37 cellular contexts compared by ENCODE assay signal in the genomic region with DNA sequence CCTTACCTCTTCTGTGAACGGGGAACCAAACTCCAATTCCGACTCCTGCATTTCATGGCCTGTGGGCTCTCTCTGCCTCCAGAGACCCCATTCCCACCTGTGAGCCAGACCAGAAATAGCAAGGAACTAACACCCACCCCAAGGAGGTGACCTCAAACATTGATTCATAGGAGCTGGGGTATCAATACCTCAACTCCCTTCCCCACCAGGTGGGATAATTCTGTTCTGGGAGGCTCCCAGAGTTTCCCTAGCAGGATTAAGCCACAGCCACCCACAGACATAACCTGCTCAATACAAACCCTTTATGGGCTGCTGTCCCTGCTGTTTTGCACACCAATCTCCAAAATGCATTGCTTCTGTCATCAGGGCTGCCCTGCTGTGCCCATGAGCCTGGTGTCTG. TPM values are rescaled to one million over a fixed set of nuclear protein-coding genes. Genes with fewer than 3 reads are reported as not detected.
"Had no signal": no experiment of that assay in that cellular context is flagged by ENCODE, and none has a peak within 500 bp of the region (broad histone marks: within the 10 kb centered on the region; RNA-seq: fewer than 3 reads in every experiment).

No MANE protein-coding gene starts in this region.

- DNase-seq: Karpas-422, Kasumi-1, MG63, MM.1S, MV-4-11, NCI-H1048, NCI-H1092, NCI-H1092 treated with DMSO at 0.1 percent for 48 hours, NCI-H1105, NCI-H1105 treated with DMSO at 0.1 percent for 48 hours, NCI-H1417, NCI-H1417 treated with DMSO at 0.1 percent for 48 hours, NCI-H1436, NCI-H1436 treated with DMSO at 0.1 percent for 48 hours, NCI-H146, NCI-H1694, NCI-H1694 treated with DMSO at 0.1 percent for 48 hours, NCI-H187, NCI-H187 treated with DMSO at 0.1 percent for 48 hours, NCI-H1930, NCI-H2029, NCI-H2029 treated with DMSO at 0.1 percent for 48 hours, NCI-H2081, NCI-H2081 treated with DMSO at 0.1 percent for 48 hours, NCI-H2107, NCI-H2171, NCI-H2171 treated with DMSO at 0.1 percent for 48 hours, NCI-H2227 treated with DMSO at 0.1 percent for 48 hours, NCI-H226, NCI-H345, NCI-H446, NCI-H446 treated with DMSO at 0.1 percent for 48 hours, NCI-H510A, NCI-H510A treated with DMSO at 0.1 percent for 48 hours, NCI-H524 had no signal

- H3K27me3 ChIP-seq: MG63 had no signal

- H3K36me3 ChIP-seq: MG63 had no signal

- H3K4me3 ChIP-seq: MG63 had no signal

RNA-seq across cellular contexts. Expression of a gene that starts 59.6 kb away (rescaled TPM):
- total RNA-seq: LHCN-M2, MCF 10A had no signal
